Comparison of ENCODE assay signal across 15 cellular contexts in the genomic region with DNA sequence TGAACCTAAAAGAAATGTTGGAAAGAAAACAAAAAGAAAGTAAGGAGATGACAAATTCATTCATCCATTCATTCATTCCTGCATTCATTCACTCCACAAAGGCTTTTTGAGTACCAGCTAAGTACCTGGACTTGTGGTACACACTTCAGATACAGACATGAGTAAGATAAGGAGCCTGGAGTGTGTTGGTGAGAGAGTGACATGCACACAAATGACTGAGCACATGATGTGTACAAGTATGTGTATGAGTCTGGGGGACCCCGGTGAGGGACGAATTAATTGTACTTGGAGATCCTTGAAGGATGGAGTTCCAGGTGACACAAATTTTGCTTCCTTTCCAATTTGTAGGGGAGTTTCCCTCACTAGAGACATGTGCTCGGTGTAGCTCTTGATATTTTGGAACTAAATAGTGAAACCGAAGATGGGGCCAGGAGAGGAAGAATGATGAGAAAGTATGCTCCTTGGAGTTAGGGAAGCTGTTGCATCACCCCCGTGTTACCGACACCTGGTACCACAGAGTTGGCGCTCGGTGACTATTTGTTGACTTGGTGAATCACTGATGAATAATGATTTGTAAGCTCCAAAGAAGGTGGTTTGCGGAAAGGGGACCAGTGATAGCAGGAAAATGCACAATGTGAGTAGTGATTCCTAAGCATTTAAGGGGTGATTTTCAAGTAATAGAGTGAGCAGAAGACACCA.
DNase-seq lines count a peak whose midpoint lies in the region; TF ChIP-seq lines count a peak whose summit lies in the region.
"Had no signal": no experiment of that assay in that cellular context is flagged by ENCODE, and none has a peak within 500 bp of the region (broad histone marks: within the 10 kb centered on the region; RNA-seq: fewer than 3 reads in every experiment).

No MANE protein-coding gene starts in this region.

- peaks cover 1% of the 10 kb centered on the region for H3K9me3 Mint-ChIP-seq in activated naive CD4-positive, alpha-beta T cell treated with anti-CD3 and anti-CD28 coated beads for 36 hours
- peaks cover 2% of the 10 kb centered on the region for H3K9me3 Mint-ChIP-seq in activated naive CD4-positive, alpha-beta T cell treated with anti-CD3 and anti-CD28 coated beads, Interleukin-2, amount 10 ng/mL, durations not matched to agents 7 days and 5 days

- peak; percentile 10 for DNase-seq in activated naive CD4-positive, alpha-beta T cell treated with anti-CD3 and anti-CD28 coated beads for 36 hours
- no peak for DNase-seq in activated naive CD4-positive, alpha-beta T cell treated with anti-CD3 and anti-CD28 coated beads, Interleukin-2, amount 10 ng/mL, durations not matched to agents 7 days and 5 days
- DNase-seq in RKO (ENCODE audit: low spot score) = peak; percentile 100
- peak; percentile 92 for DNase-seq in epithelial cell of prostate (ENCODE audit: low read depth, low spot score)
- peak; percentile 31 for DNase-seq in stromal cell of bone marrow (ENCODE audit: low read depth)
- DNase-seq in putamen (ENCODE audit: low spot score) = no peak
- DNase-seq in colonic mucosa = no peak
- DNase-seq in NCI-H446 treated with DMSO at 0.1 percent for 48 hours (lab: John Stamatoyannopoulos, UW) = no peak
- DNase-seq: activated effector memory CD4-positive, alpha-beta T cell treated with Interleukin-2 at 50 U/mL for 16 hours; effector CD4-positive, alpha-beta T cell; NCI-H1694; nucleus accumbens; stimulated activated CD4-positive, alpha-beta T cell treated with anti-CD3 and anti-CD28 coated beads, Interleukin-2, amount 100 ng/mL, for 48 hours had no signal

- no peaks in the 10 kb centered on the region for H3K27me3 Mint-ChIP-seq in activated naive CD4-positive, alpha-beta T cell treated with anti-CD3 and anti-CD28 coated beads for 36 hours (ENCODE audit: low read depth)
- H3K27me3 Mint-ChIP-seq in activated naive CD4-positive, alpha-beta T cell treated with anti-CD3 and anti-CD28 coated beads, Interleukin-2, amount 10 ng/mL, durations not matched to agents 7 days and 5 days = no peaks in the 10 kb centered on the region

- no peak overlapping the region for H3K4me3 ChIP-seq in colonic mucosa
- H3K4me3 ChIP-seq: BLaER1 had no signal

- no peak overlapping the region for H3K4me3 Mint-ChIP-seq in activated naive CD4-positive, alpha-beta T cell treated with anti-CD3 and anti-CD28 coated beads for 36 hours
- no peak overlapping the region for H3K4me3 Mint-ChIP-seq in activated naive CD4-positive, alpha-beta T cell treated with anti-CD3 and anti-CD28 coated beads, Interleukin-2, amount 10 ng/mL, durations not matched to agents 7 days and 5 days

- H3K4me1 ChIP-seq in colonic mucosa = no peaks in the 10 kb centered on the region

- CTCF ChIA-PET in activated naive CD4-positive, alpha-beta T cell treated with anti-CD3 and anti-CD28 coated beads for 36 hours (lab: Charles Lee) = no interaction called here
- CTCF ChIA-PET in activated naive CD4-positive, alpha-beta T cell treated with anti-CD3 and anti-CD28 coated beads, Interleukin-2, amount 10 ng/mL, durations not matched to agents 7 days and 5 days (lab: Charles Lee) = no interaction called here

- no peaks in the 10 kb centered on the region for H3K27me3 ChIP-seq in colonic mucosa
- H3K27me3 ChIP-seq: BLaER1 had no signal

- TF ChIP-seq CTCF in colonic mucosa (IDR thresholded peaks at IDR 0.05) = no peak

- peaks cover 22% of the 10 kb centered on the region for H3K4me1 Mint-ChIP-seq in activated naive CD4-positive, alpha-beta T cell treated with anti-CD3 and anti-CD28 coated beads for 36 hours (ENCODE audit: low read depth)
- peaks cover 7% of the 10 kb centered on the region for H3K4me1 Mint-ChIP-seq in activated naive CD4-positive, alpha-beta T cell treated with anti-CD3 and anti-CD28 coated beads, Interleukin-2, amount 10 ng/mL, durations not matched to agents 7 days and 5 days

- no peaks in the 10 kb centered on the region for H3K36me3 ChIP-seq in colonic mucosa
- H3K36me3 ChIP-seq: BLaER1 had no signal

- H3K9ac ChIP-seq in colonic mucosa (ENCODE audit: low read depth in 2 of 2, low read length in 2 of 2) = no peak overlapping the region
- H3K9ac ChIP-seq: BLaER1 had no signal

- H3K9me3 ChIP-seq in colonic mucosa = no peaks in the 10 kb centered on the region
- H3K9me3 ChIP-seq: BLaER1 had no signal

- H3K27ac ChIP-seq in epithelial cell of prostate (peak overlapping the region; percentile 80), colonic mucosa (no peak overlapping the region)
- H3K27ac ChIP-seq: BLaER1, HL-60 had no signal

- H3K27ac Mint-ChIP-seq in activated naive CD4-positive, alpha-beta T cell treated with anti-CD3 and anti-CD28 coated beads for 36 hours = no peak overlapping the region
- no peak overlapping the region for H3K27ac Mint-ChIP-seq in activated naive CD4-positive, alpha-beta T cell treated with anti-CD3 and anti-CD28 coated beads, Interleukin-2, amount 10 ng/mL, durations not matched to agents 7 days and 5 days

- no peaks in the 10 kb centered on the region for H3K36me3 Mint-ChIP-seq in activated naive CD4-positive, alpha-beta T cell treated with anti-CD3 and anti-CD28 coated beads for 36 hours (ENCODE audit: low read depth)
- no peaks in the 10 kb centered on the region for H3K36me3 Mint-ChIP-seq in activated naive CD4-positive, alpha-beta T cell treated with anti-CD3 and anti-CD28 coated beads, Interleukin-2, amount 10 ng/mL, durations not matched to agents 7 days and 5 days

- intact Hi-C loops in activated naive CD4-positive, alpha-beta T cell treated with anti-CD3 and anti-CD28 coated beads for 36 hours (cut with micrococcal nuclease) = no loop called here
- intact Hi-C loops in colonic mucosa (cut with DNase I) = no loop called here

Comparison
In these comparisons a context has a peak if more than half of its experiments do, and no peak if none do; other contexts are left out.
1. DNase-seq: peak in activated naive CD4-positive, alpha-beta T cell treated with anti-CD3 and anti-CD28 coated beads for 36 hours (single experiment), RKO (single experiment), epithelial cell of prostate (single experiment) and stromal cell of bone marrow (single experiment); none in activated naive CD4-positive, alpha-beta T cell treated with anti-CD3 and anti-CD28 coated beads, Interleukin-2, amount 10 ng/mL, durations not matched to agents 7 days and 5 days (single experiment), putamen (single experiment), colonic mucosa (single experiment) and NCI-H446 treated with DMSO at 0.1 percent for 48 hours (single experiment).